Comparison of ENCODE assay signal across 8 cellular contexts in the genomic region with DNA sequence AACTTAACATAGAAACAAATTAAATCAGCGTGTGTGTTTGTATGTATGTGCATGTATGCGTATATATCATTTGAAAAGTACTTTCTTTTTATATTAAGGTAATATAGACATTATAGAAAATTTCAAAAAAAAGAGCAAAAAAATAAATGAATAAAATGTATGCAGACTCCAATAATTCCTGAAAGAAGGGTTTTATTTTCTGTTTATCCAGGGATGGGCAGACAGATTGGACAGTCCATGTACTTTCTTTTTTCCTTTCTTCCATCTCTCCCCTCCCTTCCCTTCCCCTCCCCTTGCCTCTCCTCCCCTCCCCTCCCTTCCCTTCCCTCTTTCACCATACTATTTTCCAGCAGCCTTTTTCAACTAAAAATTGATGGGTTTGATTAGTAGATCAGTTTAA.
"Had no signal": no experiment of that assay in that cellular context is flagged by ENCODE, and none has a peak within 500 bp of the region (broad histone marks: within the 10 kb centered on the region; RNA-seq: fewer than 3 reads in every experiment).

No MANE protein-coding gene starts in this region.

- FAIRE-seq: G401.6, GM12878, GM12891, GM12892, GM18507, GM19239 had no signal

- DNase-seq: GDM1, GF-D8 had no signal

- H3K4me3 ChIP-seq: GM12878 had no signal

- ATAC-seq: GM12878 had no signal
